In the genomic region with DNA sequence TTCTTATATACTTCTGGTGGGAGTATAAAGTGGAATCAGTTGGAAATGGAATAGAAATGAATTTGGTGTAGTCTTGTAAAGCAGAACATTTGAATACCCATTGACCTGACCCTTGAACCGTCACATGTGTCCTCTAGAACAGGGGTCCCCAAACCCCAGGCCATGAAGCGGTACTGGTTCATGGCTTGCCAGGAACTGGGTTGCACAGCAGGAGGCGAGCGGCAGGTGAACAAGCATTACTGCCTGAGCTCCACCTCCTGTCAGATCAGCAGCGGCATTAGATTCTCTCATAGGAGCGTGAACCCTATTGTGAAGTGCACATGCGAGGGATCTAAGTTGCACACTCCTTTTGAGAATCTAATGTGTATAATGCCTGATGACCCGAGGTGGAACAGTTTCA, we compare ENCODE assay signal across 2 cellular contexts.
TF ChIP-seq lines count a peak whose summit lies in the region.

No MANE protein-coding gene starts in this region.

TF ChIP-seq in GM23338, 12 proteins besides CTCF, POLR2A, EP300 and RAD21 (continued from another document):
- TF ChIP-seq ZNF462 (CRISPR knock-in tag; IDR thresholded peaks at IDR 0.05): no peak
- no peak for TF ChIP-seq POLR2AphosphoS5 (IDR thresholded peaks at IDR 0.05; ENCODE audit: low read depth)
- TF ChIP-seq ZNF331 (CRISPR knock-in tag; IDR thresholded peaks at IDR 0.05; ENCODE audit: low read depth): no peak
- no peak for TF ChIP-seq NANOG (IDR thresholded peaks at IDR 0.05; ENCODE audit: borderline replicate concordance)
- TF ChIP-seq EZH2phosphoT487 (IDR thresholded peaks at IDR 0.05; ENCODE audit: unreplicated experiment): no peak
- no peak for TF ChIP-seq ZNF114 (CRISPR knock-in tag; IDR thresholded peaks at IDR 0.05)

TF ChIP-seq in WTC11, 78 proteins besides CTCF, POLR2A, EP300 and RAD21 (continued from another document):
- no peak for TF ChIP-seq ARID4B (CRISPR knock-in tag; IDR thresholded peaks at IDR 0.05; ENCODE audit: borderline replicate concordance)
- TF ChIP-seq ZSCAN18 (CRISPR knock-in tag; IDR thresholded peaks at IDR 0.05): no peak
- no peak for TF ChIP-seq E2F1 (CRISPR knock-in tag; IDR thresholded peaks at IDR 0.05)
- no peak for TF ChIP-seq MYBL2 (CRISPR knock-in tag; IDR thresholded peaks at IDR 0.05)
- no peak for TF ChIP-seq HMGA2 (CRISPR knock-in tag; IDR thresholded peaks at IDR 0.05)
- no peak for TF ChIP-seq ZNF423 (CRISPR knock-in tag; IDR thresholded peaks at IDR 0.05)
- TF ChIP-seq SOX15 (CRISPR knock-in tag; IDR thresholded peaks at IDR 0.05): no peak
- no peak for TF ChIP-seq ZNF532 (CRISPR knock-in tag; IDR thresholded peaks at IDR 0.05; ENCODE audit: borderline replicate concordance)
- TF ChIP-seq SMAD4 (CRISPR knock-in tag; IDR thresholded peaks at IDR 0.05): no peak
- TF ChIP-seq ZNF219 (CRISPR knock-in tag; IDR thresholded peaks at IDR 0.05; ENCODE audit: borderline replicate concordance): no peak
- TF ChIP-seq, protein P1, sequence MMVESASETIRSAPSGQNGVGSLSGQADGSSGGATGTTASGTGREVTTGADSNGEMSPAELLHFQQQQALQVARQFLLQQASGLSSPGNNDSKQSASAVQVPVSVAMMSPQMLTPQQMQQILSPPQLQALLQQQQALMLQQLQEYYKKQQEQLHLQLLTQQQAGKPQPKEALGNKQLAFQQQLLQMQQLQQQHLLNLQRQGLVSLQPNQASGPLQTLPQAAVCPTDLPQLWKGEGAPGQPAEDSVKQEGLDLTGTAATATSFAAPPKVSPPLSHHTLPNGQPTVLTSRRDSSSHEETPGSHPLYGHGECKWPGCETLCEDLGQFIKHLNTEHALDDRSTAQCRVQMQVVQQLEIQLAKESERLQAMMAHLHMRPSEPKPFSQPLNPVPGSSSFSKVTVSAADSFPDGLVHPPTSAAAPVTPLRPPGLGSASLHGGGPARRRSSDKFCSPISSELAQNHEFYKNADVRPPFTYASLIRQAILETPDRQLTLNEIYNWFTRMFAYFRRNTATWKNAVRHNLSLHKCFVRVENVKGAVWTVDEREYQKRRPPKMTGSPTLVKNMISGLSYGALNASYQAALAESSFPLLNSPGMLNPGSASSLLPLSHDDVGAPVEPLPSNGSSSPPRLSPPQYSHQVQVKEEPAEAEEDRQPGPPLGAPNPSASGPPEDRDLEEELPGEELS (CRISPR knock-in tag; IDR thresholded peaks at IDR 0.05): no peak
- TF ChIP-seq ZNF512 (CRISPR knock-in tag; IDR thresholded peaks at IDR 0.05; ENCODE audit: borderline replicate concordance): no peak
